ENCODE assay signal across 10 cellular contexts in the genomic region with DNA sequence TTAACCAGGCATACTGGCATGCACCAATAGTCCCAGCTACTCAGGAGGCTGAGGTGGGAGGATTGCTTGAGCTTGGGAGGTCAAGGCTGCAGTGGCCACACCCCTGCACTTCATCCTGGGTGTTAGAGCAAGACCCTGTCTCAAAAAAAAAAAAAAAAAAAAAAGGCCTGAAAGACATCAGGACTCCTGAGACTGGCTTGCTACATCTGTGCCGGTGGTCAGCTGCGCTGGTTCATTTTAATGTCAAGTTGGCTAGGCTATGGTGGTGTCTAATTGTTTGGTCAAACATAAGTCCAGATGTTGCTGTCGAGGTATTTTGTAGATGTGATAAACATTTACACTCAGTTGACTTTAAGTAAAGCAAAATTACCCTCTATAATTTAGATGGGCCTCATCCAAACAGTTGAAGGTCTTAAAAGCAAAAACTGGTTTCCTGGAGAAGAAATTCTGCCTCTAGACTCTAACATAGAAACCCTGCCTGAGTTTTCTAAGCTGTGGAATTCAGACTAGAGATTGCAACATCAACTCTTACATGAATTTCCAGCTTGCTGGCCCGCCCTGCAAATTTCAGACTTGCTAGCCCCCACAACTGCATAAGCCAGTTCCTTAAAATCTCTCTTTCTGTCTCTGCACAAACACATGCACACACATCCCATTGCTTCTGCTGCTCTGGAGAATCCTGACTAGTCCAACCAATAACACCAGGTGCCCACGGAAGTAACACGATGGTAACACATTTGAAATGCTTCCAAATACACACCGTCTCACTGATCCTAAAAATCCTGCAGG. TPM values are rescaled to one million over a fixed set of nuclear protein-coding genes. Genes with fewer than 3 reads are reported as not detected.
DNase-seq lines count a peak whose midpoint lies in the region; ATAC-seq and TF ChIP-seq lines count a peak whose summit lies in the region.
"Had no signal": no experiment of that assay in that cellular context is flagged by ENCODE, and none has a peak within 500 bp of the region (broad histone marks: within the 10 kb centered on the region; RNA-seq: fewer than 3 reads in every experiment).

No MANE protein-coding gene starts in this region.

- H3K4me1 ChIP-seq in adrenal gland (replicated peaks in 1 of 2) (peaks cover 40 to 61% of the 10 kb centered on the region in 2 donors), heart right ventricle (peaks cover 12 to 86% (median 48%) of the 10 kb centered on the region in 9 donors)

- H3K27ac ChIP-seq in adrenal gland, result peak overlapping the region in 3 of 5 donors; percentile 32 to 95 (median 92)
- peak overlapping the region in 9 of 10 donors; percentile 29 to 93 (median 84) for H3K27ac ChIP-seq in heart right ventricle
- peak overlapping the region; percentile 14 to 94 (median 85) for H3K27ac ChIP-seq in skin epidermis

- TF ChIP-seq POLR2A in adrenal gland (IDR thresholded peaks at IDR 0.05), result no peak

- TF ChIP-seq CTCF in adrenal gland (IDR thresholded peaks at IDR 0.05) (no peak), heart right ventricle (IDR thresholded peaks at IDR 0.05) (no peak)

- intact Hi-C loops in adrenal gland (cut with DNase I), result no loop called here
- intact Hi-C loops in heart right ventricle (cut with DNase I), result no loop called here

- ATAC-seq in heart right ventricle (peak in 2 of 8 donors; percentile 40 to 64), HG03520 (IDR thresholded peaks at IDR 0.05; ENCODE audit: unreplicated experiment) (no peak), GM18520 (IDR thresholded peaks at IDR 0.05; ENCODE audit: unreplicated experiment) (no peak)
- ATAC-seq: natural killer cell had no signal

- H3K27me3 ChIP-seq in adrenal gland (no peaks in the 10 kb centered on the region), heart right ventricle (no peaks in the 10 kb centered on the region)

- H3K9me3 ChIP-seq in adrenal gland (replicated peaks in 1 of 3) (no peaks in the 10 kb centered on the region), heart right ventricle (peaks cover 0 to 3% (median 0%) of the 10 kb centered on the region in 11 donors)

- DNase-seq in HT-29 (ENCODE audit: low spot score) (peak; percentile 41), adrenal gland (peak in 2 of 7 donors; percentile 44 to 65), heart right ventricle (peak in 1 of 2 donors; percentile 23), RPMI8226 (no peak)
- DNase-seq in NK-92 treated with Interleukin-12 subunit alpha and Interleukin-12 subunit beta, amount 100 ng/mL, for 24 hours (lab: John Stamatoyannopoulos, UW), result no peak
- DNase-seq: natural killer cell, NCI-H1048 had no signal

- H3K36me3 ChIP-seq in adrenal gland (replicated peaks in 1 of 2), result no peaks in the 10 kb centered on the region
- peaks cover 0 to 10% (median 0%) of the 10 kb centered on the region in 9 donors for H3K36me3 ChIP-seq in heart right ventricle

- no peak overlapping the region for H3K4me3 ChIP-seq in adrenal gland
- no peak overlapping the region for H3K4me3 ChIP-seq in heart right ventricle
- no peak overlapping the region for H3K4me3 ChIP-seq in skin epidermis

- 71 to 78% (median 76%) methylated on average over 7 of the region's 7 CpGs for WGBS in adrenal gland, 4 donors
- 56 to 66% methylated on average over 7 of the region's 7 CpGs for WGBS in heart right ventricle, 2 donors

RNA-seq across cellular contexts. Expression of gene MYOF, which starts 18.2 kb away (rescaled TPM):
- 16.1 and 19.2 TPM in 2 replicates for total RNA-seq in HT-29 (2014; rRNA removed; shearing (Covaris generic))
- total RNA-seq in adrenal gland (100 to 1,000 TPM in 1 of 8 donors, 10 to 100 TPM in 7; 36.7 to 119 (median 55.2) TPM), heart right ventricle (10 to 100 TPM; 21.7 to 54.6 (median 41.6) TPM)
- polyA plus RNA-seq in adrenal gland (10 to 100 TPM in 2 of 3 donors, 1 to 10 TPM in 1; 9.0 to 22.9 (median 10.8) TPM), heart right ventricle (10 to 100 TPM; 14.5 to 32.4 TPM)

RNA-seq across cellular contexts. Expression of gene CEP55, which starts 32.5 kb away (rescaled TPM):
- total RNA-seq in HT-29 (2014; rRNA removed; shearing (Covaris generic)), result 38.1 and 42.0 TPM in 2 replicates
- total RNA-seq in adrenal gland (1 to 10 TPM in 5 of 8 donors, under 1 TPM in 3; 0.66 to 2.8 (median 1.2) TPM), heart right ventricle (1 to 10 TPM in 2 of 10 donors, under 1 TPM in 5, not detected in 3; 0.13 to 4.4 (median 0.51) TPM)
- polyA plus RNA-seq in adrenal gland (1 to 10 TPM in 1 of 3 donors, under 1 TPM in 2; 0.32 to 3.2 (median 0.44) TPM), heart right ventricle (under 1 TPM; 0.20 to 0.22 TPM)
